ENCODE assay signal across 10 cellular contexts in the genomic region with DNA sequence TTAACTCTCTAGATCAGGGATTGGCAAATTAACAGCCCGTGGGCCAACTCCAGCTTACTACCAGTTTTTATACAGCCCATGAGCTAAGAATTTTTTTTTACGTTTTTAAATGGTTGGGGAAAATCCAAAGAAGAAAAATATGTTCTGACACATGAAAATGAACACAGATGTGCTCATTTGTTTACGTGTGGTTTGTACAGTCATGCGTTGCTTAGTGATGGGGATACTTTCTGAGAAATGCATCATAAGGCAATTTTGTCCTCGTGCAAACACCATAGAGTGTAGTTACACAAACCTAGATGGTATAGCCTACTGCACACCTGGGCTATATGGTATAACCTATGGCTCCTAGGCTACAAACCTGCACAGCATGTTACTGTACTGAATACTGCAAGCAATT. TPM values are rescaled to one million over a fixed set of nuclear protein-coding genes. Genes with fewer than 3 reads are reported as not detected.
DNase-seq lines count a peak whose midpoint lies in the region; ATAC-seq lines count a peak whose summit lies in the region.
"Had no signal": no experiment of that assay in that cellular context is flagged by ENCODE, and none has a peak within 500 bp of the region (broad histone marks: within the 10 kb centered on the region; RNA-seq: fewer than 3 reads in every experiment).

No MANE protein-coding gene starts in this region.

- peak; percentile 81 for ATAC-seq in GM18520 (IDR thresholded peaks at IDR 0.05; ENCODE audit: unreplicated experiment)
- peak; percentile 85 for ATAC-seq in HG02759 (IDR thresholded peaks at IDR 0.05; ENCODE audit: unreplicated experiment)
- peak; percentile 84 for ATAC-seq in T-helper 17 cell
- peak; percentile 60 to 83 for ATAC-seq in naive B cell (ENCODE audit: low read depth in 2 of 2)

- peaks cover 5% of the 10 kb centered on the region for H3K36me3 Mint-ChIP-seq in T-helper 17 cell (ENCODE audit: low read depth)
- no peaks in the 10 kb centered on the region for H3K36me3 Mint-ChIP-seq in naive B cell
- H3K36me3 Mint-ChIP-seq: activated naive CD8-positive, alpha-beta T cell had no signal

- no peaks in the 10 kb centered on the region for H3K9me3 Mint-ChIP-seq in naive B cell

- H3K4me3 Mint-ChIP-seq in T-helper 17 cell (no peak overlapping the region), naive B cell (no peak overlapping the region)
- H3K4me3 Mint-ChIP-seq: activated naive CD8-positive, alpha-beta T cell had no signal

- H3K9me3 ChIP-seq in T-helper 17 cell (ENCODE audit: control insufficient read depth, low read length, poor library complexity, severe bottlenecking): no peaks in the 10 kb centered on the region
- H3K9me3 ChIP-seq: ovary had no signal

- DNase-seq in T-helper 17 cell (no peak), naive B cell (no peak), HuH-7 (ENCODE audit: low spot score) (no peak), GM19240 (ENCODE audit: insufficient read length, low spot score) (no peak)
- no peak for DNase-seq in effector CD8-positive, alpha-beta T cell (lab: John Stamatoyannopoulos, UW)
- DNase-seq: KG1, ovary had no signal

- peak overlapping the region; percentile 71 for H3K27ac Mint-ChIP-seq in T-helper 17 cell
- peak overlapping the region in 3 of 6 donors; percentile 74 to 84 (median 83) for H3K27ac Mint-ChIP-seq in naive B cell
- H3K27ac Mint-ChIP-seq: activated naive CD8-positive, alpha-beta T cell had no signal

- H3K4me1 Mint-ChIP-seq in T-helper 17 cell (peaks cover 17% of the 10 kb centered on the region), naive B cell (peaks cover 0 to 2% (median 0%) of the 10 kb centered on the region in 3 donors)

- H3K27me3 Mint-ChIP-seq in T-helper 17 cell: peaks cover 6% of the 10 kb centered on the region
- H3K27me3 Mint-ChIP-seq in naive B cell: peaks cover 0 to 7% (median 1%) of the 10 kb centered on the region in 3 donors
- H3K27me3 Mint-ChIP-seq: activated naive CD8-positive, alpha-beta T cell had no signal

RNA-seq across cellular contexts. Expression of gene SMKR1, which starts 8.3 kb away (rescaled TPM):
- 1 to 10 TPM in 1 of 2 donors, under 1 TPM in 1; 0.77 to 2.0 TPM for total RNA-seq in T-helper 17 cell
- polyA plus RNA-seq in naive B cell (ENCODE audit: low read depth in 6 of 6): 1 to 10 TPM in 4 of 6 donors, under 1 TPM in 1, not detected in 1; 0.64 to 1.3 (median 1.2) TPM

RNA-seq across cellular contexts. Expression of gene STRIP2, which starts 59.8 kb away (rescaled TPM):
- 1 to 10 TPM in 1 of 2 donors, under 1 TPM in 1; 0.67 to 2.1 TPM for total RNA-seq in T-helper 17 cell
- not detected for polyA plus RNA-seq in naive B cell (ENCODE audit: low read depth in 6 of 6)
